9 cellular contexts compared by ENCODE assay signal in the genomic region with DNA sequence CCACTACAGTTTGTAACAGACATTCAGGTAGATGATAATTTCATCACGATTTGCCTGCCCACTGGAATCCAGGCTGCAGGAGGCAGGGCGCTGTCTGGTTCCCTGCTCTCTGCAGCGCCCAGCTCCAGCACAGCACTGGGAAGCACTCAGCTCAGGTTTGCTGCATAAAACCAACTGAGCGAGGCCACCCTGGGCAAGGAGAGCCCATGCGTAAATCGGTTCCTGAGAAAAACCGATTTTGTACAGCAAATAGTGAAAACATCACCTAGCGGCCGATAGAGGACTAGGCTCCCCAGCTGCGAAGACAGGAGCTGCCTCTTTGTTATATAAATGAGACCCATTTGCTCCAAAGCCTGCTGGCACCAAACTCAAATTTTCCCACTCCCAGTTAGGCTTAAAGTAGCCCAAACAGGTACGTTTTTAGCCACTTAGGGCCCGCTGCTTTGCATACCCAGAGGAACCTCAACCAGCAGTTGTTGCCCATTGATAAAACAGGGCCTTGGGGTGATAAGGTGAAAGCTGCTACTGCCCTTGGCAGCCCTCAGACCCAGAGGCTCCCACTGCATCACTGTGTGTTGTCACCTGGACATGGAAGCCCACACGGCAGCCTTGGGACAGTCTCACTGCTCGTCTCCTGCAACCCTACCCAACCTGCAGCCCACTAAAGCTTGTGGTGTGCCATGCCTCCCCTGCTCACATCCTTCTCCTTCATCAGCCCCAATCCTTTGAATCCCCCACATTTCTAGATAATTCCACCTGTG. TPM values are rescaled to one million over a fixed set of nuclear protein-coding genes. Genes with fewer than 3 reads are reported as not detected.
DNase-seq lines count a peak whose midpoint lies in the region; ATAC-seq and TF ChIP-seq lines count a peak whose summit lies in the region.
"Had no signal": no experiment of that assay in that cellular context is flagged by ENCODE, and none has a peak within 500 bp of the region (broad histone marks: within the 10 kb centered on the region; RNA-seq: fewer than 3 reads in every experiment).

No MANE protein-coding gene starts in this region.

- no peak overlapping the region for H2BK5ac ChIP-seq in H9 (ENCODE audit: insufficient read length, low read length)

- no peak for DNase-seq in A673 (ENCODE audit: low spot score)
- peak; percentile 67 for DNase-seq in H9
- peak in 6 of 7 donors; percentile 2 to 45 (median 8) for DNase-seq in adrenal gland
- DNase-seq in left lobe of liver (ENCODE audit: low spot score) = peak; percentile 39
- no peak for DNase-seq in stimulated activated naive CD4-positive, alpha-beta T cell treated with Interleukin-2 at 50 U/mL for 16 hours (lab: John Stamatoyannopoulos, UW)
- DNase-seq in RKO (ENCODE audit: low spot score) = no peak
- no peak for DNase-seq in cerebellar nuclear complex (lab: John Stamatoyannopoulos, UW)
- DNase-seq: amniotic stem cell had no signal

- no peak overlapping the region for H2BK20ac ChIP-seq in H9 (ENCODE audit: low read depth, low read length, poor library complexity, severe bottlenecking)

- no peak overlapping the region for H2BK15ac ChIP-seq in H9 (ENCODE audit: low read depth, low read length)

- no peak overlapping the region for H3K4ac ChIP-seq in H9 (ENCODE audit: low read depth, low read length)

- no peak overlapping the region for H4K91ac ChIP-seq in H9 (ENCODE audit: insufficient read length, low read depth, low read length)

- H3K9ac ChIP-seq in H9 (ENCODE audit: extremely low read depth, insufficient read length, low read length) = no peak overlapping the region

- H3K4me1 Mint-ChIP-seq in H9 = peaks cover 17% of the 10 kb centered on the region in 2 experiments

- no CpG with 5 or more reads among the region's 14 CpGs for WGBS in H9 (ENCODE audit: extremely low coverage, insufficient read length, low lambda C conversion rate)
- WGBS in adrenal gland, 4 donors = 73 to 80% (median 77%) methylated on average over 12 to 14 of the region's 14 CpGs

- no peak overlapping the region for H3K56ac ChIP-seq in H9 (ENCODE audit: insufficient read length, low read depth, low read length)

- H3K27me3 Mint-ChIP-seq in H9 (ENCODE audit: low read depth) = peaks cover 28% of the 10 kb centered on the region

- H3K14ac ChIP-seq in H9 (ENCODE audit: insufficient read depth, low read length) = no peak overlapping the region; the same call in 1 of the 2 replicates

- peak overlapping the region in 1 of 2 experiments; percentile 2; a peak in 1 of 5 replicates for H3K4me3 Mint-ChIP-seq in H9

- H2AK5ac ChIP-seq in H9 (ENCODE audit: insufficient read length, low read length) = no peak overlapping the region

- no peaks in the 10 kb centered on the region for H3K79me1 ChIP-seq in H9 (ENCODE audit: insufficient read depth, low read depth, low read length, poor library complexity, severe bottlenecking)

- no peak for ATAC-seq in left lobe of liver
- ATAC-seq in HG02571 (IDR thresholded peaks at IDR 0.05; ENCODE audit: unreplicated experiment) = no peak

- H3K36me3 Mint-ChIP-seq in H9 (ENCODE audit: insufficient read depth in 1 of 3, low read depth in 3 of 3) = no peaks in the 10 kb centered on the region

- no peak overlapping the region for H2BK12ac ChIP-seq in H9 (ENCODE audit: insufficient read length, low read depth, low read length)

- TF ChIP-seq CTCF in A673 (conservative IDR thresholded peaks at IDR 0.05; ENCODE audit: low read depth, low read length) = no peak
- peak; percentile 77 for TF ChIP-seq CTCF in H9 (conservative IDR thresholded peaks at IDR 0.05)
- TF ChIP-seq CTCF in adrenal gland (IDR thresholded peaks at IDR 0.05) = no peak

- H3K4me2 ChIP-seq in H9 (ENCODE audit: insufficient read depth, insufficient read length, low read length) = no peak overlapping the region

- POLR2A ChIA-PET in A673 (lab: Charles Lee; ENCODE audit: low non-redundant PET) = no interaction called here

- no peaks in the 10 kb centered on the region for H3K36me3 ChIP-seq in A673 (ENCODE audit: insufficient read depth, low read length, poor library complexity, severe bottlenecking)
- no peaks in the 10 kb centered on the region for H3K36me3 ChIP-seq in adrenal gland (replicated peaks in 1 of 2)

- no peaks in the 10 kb centered on the region; a peak in 1 of 5 replicates for H3K9me3 Mint-ChIP-seq in H9

- no peak overlapping the region for H4K8ac ChIP-seq in H9 (replicated peaks; ENCODE audit: insufficient read length, low read depth, low read length)

- peak overlapping the region; percentile 44 for H3K27ac ChIP-seq in A673 (ENCODE audit: low read depth, low read length, poor library complexity, severe bottlenecking)
- no peak overlapping the region for H3K27ac ChIP-seq in H9 (ENCODE audit: insufficient read length, low read depth, low read length)
- no peak overlapping the region for H3K27ac ChIP-seq in adrenal gland

- BruUV-seq in A673 (replicated peaks; lab: Mats Ljungman, UMichigan) = no TSS peak

- no peaks in the 10 kb centered on the region for H3K9me3 ChIP-seq in A673 (ENCODE audit: low read depth, low read length, poor library complexity, severe bottlenecking)
- H3K9me3 ChIP-seq in H9 (ENCODE audit: control insufficient read depth, low read depth, low read length) = no peaks in the 10 kb centered on the region
- H3K9me3 ChIP-seq in adrenal gland (replicated peaks in 1 of 3) = no peaks in the 10 kb centered on the region

- no peak overlapping the region for H2AFZ ChIP-seq in H9 (ENCODE audit: low read length)

- peaks cover 2% of the 10 kb centered on the region for H4K20me1 ChIP-seq in H9 (ENCODE audit: control insufficient read depth, insufficient read depth, insufficient read length)

- CTCF ChIA-PET in A673 (lab: Charles Lee) = interaction anchor here (1.6 kb wide), 1 partner anchor 65 kb away, joined by 4 read pairs; no protein-coding TSS in a partner anchor

- no peaks in the 10 kb centered on the region for H3K79me2 ChIP-seq in H9 (ENCODE audit: insufficient read depth, low read length)

- peaks cover 14% of the 10 kb centered on the region for H3K4me1 ChIP-seq in A673 (ENCODE audit: insufficient read depth, low read length, poor library complexity, severe bottlenecking)
- peaks cover 3% of the 10 kb centered on the region; the same call in 1 of the 2 replicates for H3K4me1 ChIP-seq in H9 (ENCODE audit: insufficient read depth, low read length)
- H3K4me1 ChIP-seq in adrenal gland (replicated peaks in 1 of 2) = peaks cover 0 to 11% of the 10 kb centered on the region in 2 donors

- no peak for TF ChIP-seq POLR2A in adrenal gland (IDR thresholded peaks at IDR 0.05)

- H3K27me3 ChIP-seq in A673 (replicated peaks; ENCODE audit: insufficient read depth, low read depth, low read length, poor library complexity) (no peaks in the 10 kb centered on the region), H9 (ENCODE audit: insufficient read depth, low read length) (no peaks in the 10 kb centered on the region), adrenal gland (no peaks in the 10 kb centered on the region)

- H3K23me2 ChIP-seq in H9 (ENCODE audit: insufficient read length, low read depth, low read length, poor library complexity, severe bottlenecking) = no peaks in the 10 kb centered on the region

- H3T11ph ChIP-seq in H9 (ENCODE audit: low read length) = no peak overlapping the region

- H3K4me3 ChIP-seq in A673 (ENCODE audit: low read depth, low read length, poor library complexity, severe bottlenecking) = no peak overlapping the region
- H3K4me3 ChIP-seq in adrenal gland = no peak overlapping the region

- no peak overlapping the region for H3K23ac ChIP-seq in H9 (ENCODE audit: insufficient read length, low read depth, low read length)

- no peak overlapping the region for H3K18ac ChIP-seq in H9 (ENCODE audit: insufficient read length, low read depth, low read length)

- H3K27ac Mint-ChIP-seq in H9 = peak overlapping the region in 2 of 3 experiments; percentile 29 to 72; a peak in 1 of 7 replicates

- intact Hi-C loops in A673 (cut with micrococcal nuclease; ENCODE audit: unreplicated experiment) = loop anchor here (5.0 to 10.0 kb wide), 4 partner anchors 79 to 1322 kb away; partner anchors contain the start of gene ZXDC
- intact Hi-C loops in adrenal gland (cut with DNase I) = loop anchor here (5.0 to 10.0 kb wide), 4 partner anchors 74 to 259 kb away; partner anchors contain the start of gene CFAP100 (in 1 of the 2)

- no peak overlapping the region for H4K5ac ChIP-seq in H9 (ENCODE audit: insufficient read length, low read depth, low read length)

- H2BK120ac ChIP-seq in H9 (ENCODE audit: low read depth, low read length, poor library complexity, severe bottlenecking) = no peak overlapping the region

RNA-seq across cellular contexts. Expression of gene ALDH1L1, which starts 47.5 kb away (rescaled TPM):
- total RNA-seq in A673 (2021) (16.9 and 17.1 TPM in 2 replicates), H9 (2021) (0.68 and 0.90 TPM in 2 replicates), adrenal gland (100 to 1,000 TPM in 3 of 8 donors, 10 to 100 TPM in 5; 20.1 to 136 (median 82.3) TPM), left lobe of liver (492 TPM)
- polyA plus RNA-seq in adrenal gland = 10 to 100 TPM; 19.3 to 34.0 (median 22.0) TPM

RNA-seq across cellular contexts. Expression of gene SLC41A3, which starts 49.0 kb away (rescaled TPM):
- 56.5 and 62.8 TPM in 2 replicates for total RNA-seq in A673 (2021)
- total RNA-seq in H9 (2021) = 35.5 and 37.3 TPM in 2 replicates
- 100 to 1,000 TPM in 3 of 8 donors, 10 to 100 TPM in 5; 61.0 to 140 (median 97.1) TPM for total RNA-seq in adrenal gland
- 10 to 100 TPM; 40.8 to 51.3 (median 48.9) TPM for polyA plus RNA-seq in adrenal gland
- total RNA-seq in left lobe of liver = 15.7 TPM

Comparison
In these comparisons a context has a peak if more than half of its experiments do, and no peak if none do; other contexts are left out.
1. DNase-seq: peak in H9 (single experiment), adrenal gland (6 of 7) and left lobe of liver (single experiment); none in A673 (single experiment), stimulated activated naive CD4-positive, alpha-beta T cell treated with Interleukin-2 at 50 U/mL for 16 hours (single experiment), RKO (single experiment) and cerebellar nuclear complex (0 of 2).